Comparison of ENCODE assay signal across 15 cellular contexts in the genomic region with DNA sequence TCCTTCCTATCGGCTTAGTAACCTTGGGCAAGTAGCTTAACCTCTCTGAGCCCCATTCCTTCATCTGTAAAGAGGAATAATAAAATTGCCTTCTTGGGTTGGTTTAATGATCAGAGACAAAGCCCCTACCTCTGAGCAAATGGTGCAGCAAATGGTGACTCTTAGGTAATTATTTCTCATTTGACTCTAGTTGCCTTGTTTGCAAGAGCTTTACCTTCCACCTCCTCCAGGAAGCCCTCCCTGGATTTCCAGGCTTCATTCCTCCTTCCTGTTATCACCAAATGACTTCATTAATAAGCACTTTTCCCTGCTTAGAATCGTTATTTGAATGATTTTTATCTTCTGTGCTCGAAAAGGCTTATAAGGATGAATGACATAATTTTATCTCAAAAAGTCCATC.
"Had no signal": no experiment of that assay in that cellular context is flagged by ENCODE, and none has a peak within 500 bp of the region (broad histone marks: within the 10 kb centered on the region; RNA-seq: fewer than 3 reads in every experiment).

No MANE protein-coding gene starts in this region.

- H3K27me3 Mint-ChIP-seq: activated CD4-positive, alpha-beta memory T cell treated with anti-CD3 and anti-CD28 coated beads for 36 hours had no signal

- H3K4me3 Mint-ChIP-seq: activated CD4-positive, alpha-beta memory T cell treated with anti-CD3 and anti-CD28 coated beads for 36 hours; activated naive CD8-positive, alpha-beta T cell treated with anti-CD3 and anti-CD28 coated beads, Interleukin-2, amount 10 ng/mL, durations not matched to agents 7 days and 5 days; stimulated activated naive B cell treated with anti-CD40 and anti-IgM and Interleukin-4, amounts not matched to agents 10 μg/mL and 1 μg/mL and 100 μg/mL, for 72 hours had no signal

- H3K9me3 Mint-ChIP-seq: activated CD4-positive, alpha-beta memory T cell treated with anti-CD3 and anti-CD28 coated beads for 36 hours; activated naive CD8-positive, alpha-beta T cell treated with anti-CD3 and anti-CD28 coated beads, Interleukin-2, amount 10 ng/mL, durations not matched to agents 7 days and 5 days had no signal

- H3K27ac ChIP-seq: coronary artery, neutrophil, upper lobe of right lung had no signal

- H3K4me1 Mint-ChIP-seq: stimulated activated naive B cell treated with anti-CD40 and anti-IgM and Interleukin-4, amounts not matched to agents 10 μg/mL and 1 μg/mL and 100 μg/mL, for 72 hours had no signal

- H3K27me3 ChIP-seq: SJCRH30, upper lobe of right lung had no signal

- H3K36me3 ChIP-seq: neutrophil, SJCRH30, upper lobe of right lung had no signal

- H3K27ac Mint-ChIP-seq: activated CD4-positive, alpha-beta memory T cell treated with anti-CD3 and anti-CD28 coated beads for 36 hours; activated naive CD8-positive, alpha-beta T cell treated with anti-CD3 and anti-CD28 coated beads, Interleukin-2, amount 10 ng/mL, durations not matched to agents 7 days and 5 days; stimulated activated naive B cell treated with anti-CD40 and anti-IgM and Interleukin-4, amounts not matched to agents 10 μg/mL and 1 μg/mL and 100 μg/mL, for 72 hours had no signal

- H3K9me3 ChIP-seq: neutrophil, SJCRH30, upper lobe of right lung had no signal

- H3K4me3 ChIP-seq: coronary artery, SJCRH30, upper lobe of right lung had no signal

- H3K36me3 Mint-ChIP-seq: activated naive CD8-positive, alpha-beta T cell treated with anti-CD3 and anti-CD28 coated beads, Interleukin-2, amount 10 ng/mL, durations not matched to agents 7 days and 5 days; stimulated activated naive B cell treated with anti-CD40 and anti-IgM and Interleukin-4, amounts not matched to agents 10 μg/mL and 1 μg/mL and 100 μg/mL, for 72 hours had no signal

- ATAC-seq: stimulated activated naive B cell treated with anti-CD40 and anti-IgM and Interleukin-4, amounts not matched to agents 10 μg/mL and 1 μg/mL and 100 μg/mL, for 72 hours; upper lobe of right lung had no signal

- DNase-seq: activated CD4-positive, alpha-beta memory T cell treated with anti-CD3 and anti-CD28 coated beads for 36 hours; activated CD4-positive, alpha-beta T cell treated with anti-CD3 and anti-CD28 coated beads for 1 hour; activated naive CD8-positive, alpha-beta T cell treated with anti-CD3 and anti-CD28 coated beads, Interleukin-2, amount 10 ng/mL, durations not matched to agents 7 days and 5 days; activated T-cell treated with anti-CD3 and anti-CD28 coated beads, Interleukin-2, amount 50 U/mL, for 48 hours; aorta; effector memory CD4-positive, alpha-beta T cell; erythroblast; mammary epithelial cell; stimulated activated CD4-positive, alpha-beta T cell treated with anti-CD3 and anti-CD28 coated beads, Interleukin-2, amount 100 ng/mL, for 24 hours; stimulated activated naive B cell treated with anti-CD40 and anti-IgM and Interleukin-4, amounts not matched to agents 10 μg/mL and 1 μg/mL and 100 μg/mL, for 72 hours; T-helper 9 cell; upper lobe of right lung had no signal
